ENCODE assay signal across 2 cellular contexts in genomic region chr14:21317433-21317832, GRCh38.
TF ChIP-seq lines count a peak whose summit lies in the region.

No MANE protein-coding gene starts in this region.

TF ChIP-seq in HEK293T, 16 proteins besides CTCF, POLR2A, EP300 and RAD21:
- TF ChIP-seq PKNOX1 (IDR thresholded peaks at IDR 0.05) (0 out of 2 replicates have a peak, but pooled peaks have one; percentile 4), BHLHE40 (IDR thresholded peaks at IDR 0.05; ENCODE audit: borderline replicate concordance) (no peak)

TF ChIP-seq in H1, 55 proteins besides CTCF, POLR2A, EP300 and RAD21 (continued from another document):
- no peak for TF ChIP-seq POU5F1 (IDR thresholded peaks at IDR 0.05; ENCODE audit: low read depth, low read length)
